In the genomic region with DNA sequence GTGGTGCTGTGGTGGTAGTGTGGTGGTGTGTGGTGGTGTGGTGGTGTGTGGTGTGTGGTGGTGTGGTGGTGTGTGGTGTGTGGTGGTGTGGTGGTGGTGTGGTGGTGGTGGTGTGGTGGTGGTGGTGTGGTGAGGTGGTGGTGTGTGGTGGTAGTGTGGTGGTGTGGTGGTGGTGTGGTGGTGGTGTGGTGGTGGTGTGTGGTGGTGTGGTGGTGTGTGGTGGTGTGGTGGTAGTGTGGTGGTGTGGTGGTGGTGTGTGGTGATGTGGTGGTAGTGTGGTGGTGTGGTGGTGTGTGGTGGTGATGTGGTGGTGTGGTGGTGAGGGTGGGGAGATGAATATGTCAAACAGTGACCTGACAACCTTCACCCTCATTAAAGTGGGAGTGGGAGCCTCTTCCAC, we compare ENCODE assay signal across 13 cellular contexts. TPM values are rescaled to one million over a fixed set of nuclear protein-coding genes. Genes with fewer than 3 reads are reported as not detected.
DNase-seq lines count a peak whose midpoint lies in the region; ATAC-seq, FAIRE-seq and TF ChIP-seq lines count a peak whose summit lies in the region.
"Had no signal": no experiment of that assay in that cellular context is flagged by ENCODE, and none has a peak within 500 bp of the region (broad histone marks: within the 10 kb centered on the region; RNA-seq: fewer than 3 reads in every experiment).

No MANE protein-coding gene starts in this region.

- no peak overlapping the region for H2AFZ ChIP-seq in mammary epithelial cell (ENCODE audit: low read depth, low read length)
- H2AFZ ChIP-seq: GM23338 had no signal

- H3K4me1 Mint-ChIP-seq in MCF 10A (ENCODE audit: insufficient read depth, unreplicated experiment), result no peaks in the 10 kb centered on the region
- H3K4me1 Mint-ChIP-seq: activated B cell treated with CpG ODN at 0.5 μM for 24 hours; GM23338; stimulated activated naive B cell treated with anti-CD40 and anti-IgM and Interleukin-4, amounts not matched to agents 10 μg/mL and 1 μg/mL and 100 μg/mL, for 72 hours had no signal

- peaks cover 18% of the 10 kb centered on the region for H3K9me3 ChIP-seq in mammary epithelial cell (replicated peaks; ENCODE audit: insufficient read depth, low read length)

- H3K79me2 ChIP-seq in mammary epithelial cell (ENCODE audit: insufficient read depth, low read length), result no peaks in the 10 kb centered on the region

- H3K27me3 ChIP-seq in mammary epithelial cell (ENCODE audit: insufficient read depth, low read length), result no peaks in the 10 kb centered on the region

- ATAC-seq in HG03280 (IDR thresholded peaks at IDR 0.05; ENCODE audit: unreplicated experiment) (no peak), HG03571 (IDR thresholded peaks at IDR 0.05; ENCODE audit: unreplicated experiment) (no peak)
- ATAC-seq: GM23338; stimulated activated naive B cell treated with anti-CD40 and anti-IgM and Interleukin-4, amounts not matched to agents 10 μg/mL and 1 μg/mL and 100 μg/mL, for 72 hours had no signal

- intact Hi-C loops in mammary epithelial cell (cut with micrococcal nuclease), result no loop called here
- intact Hi-C loops in MCF 10A (cut with micrococcal nuclease), result no loop called here

- dilution Hi-C loops in mammary epithelial cell (cut with HindIII; ENCODE audit: low sequenced_read_pairs), result no loop called here

- H3K27ac Mint-ChIP-seq in MCF 10A (ENCODE audit: low read depth, unreplicated experiment), result no peak overlapping the region
- H3K27ac Mint-ChIP-seq: activated B cell treated with CpG ODN at 0.5 μM for 24 hours; activated T-helper 2 cell treated with anti-CD3 and anti-CD28 coated beads, Interferon-gamma antibody, Interleukin-2, Interleukin-4, amounts not matched to agents 10 μg/mL and 5 μg/mL and 100 μg/mL, durations not matched to agents 14 hours and 24 hours and 36 hours; GM23338; stimulated activated naive B cell treated with anti-CD40 and anti-IgM and Interleukin-4, amounts not matched to agents 10 μg/mL and 1 μg/mL and 100 μg/mL, for 72 hours had no signal

- H3K9ac ChIP-seq in mammary epithelial cell (ENCODE audit: insufficient read depth, low read length), result no peak overlapping the region

- FAIRE-seq in urothelium cell line (lab: Jason Lieb, UNC), result peak; percentile 100
- FAIRE-seq: colon had no signal

- POLR2A ChIA-PET in MCF 10A (lab: Yijun Ruan, JAX), result interaction anchor here (0.6 kb wide), 1 partner anchor 667 kb away, joined by 3 read pairs; no protein-coding TSS in a partner anchor

- no peaks in the 10 kb centered on the region for H3K36me3 ChIP-seq in mammary epithelial cell (ENCODE audit: insufficient read depth, low read length)

- H3K4me2 ChIP-seq in mammary epithelial cell (ENCODE audit: insufficient read depth, low read depth, low read length), result no peak overlapping the region
- H3K4me2 ChIP-seq: GM23338 had no signal

- no peaks in the 10 kb centered on the region for H4K20me1 ChIP-seq in mammary epithelial cell (ENCODE audit: insufficient read depth, low read length)

- CTCF ChIA-PET in mammary epithelial cell (lab: Charles Lee; ENCODE audit: low non-redundant PET) (no interaction called here), MCF 10A (lab: Yijun Ruan, JAX) (no interaction called here)

- in situ Hi-C loops in mammary epithelial cell (cut with MboI; ENCODE audit: low sequenced_read_pairs in 2 of 2), result no loop called here

- no peaks in the 10 kb centered on the region for H3K27me3 Mint-ChIP-seq in MCF 10A (ENCODE audit: insufficient read depth, unreplicated experiment)
- H3K27me3 Mint-ChIP-seq: activated B cell treated with CpG ODN at 0.5 μM for 24 hours; stimulated activated naive B cell treated with anti-CD40 and anti-IgM and Interleukin-4, amounts not matched to agents 10 μg/mL and 1 μg/mL and 100 μg/mL, for 72 hours had no signal

- H3K4me3 ChIP-seq in mammary epithelial cell (replicated peaks in 1 of 3; ENCODE audit: insufficient read depth in 1 of 3, low read depth in 2 of 3, low read length in 3 of 3), result no peak overlapping the region
- H3K4me3 ChIP-seq in choroid plexus epithelial cell (ENCODE audit: low read depth, low read length), result no peak overlapping the region
- H3K4me3 ChIP-seq: GM23338 had no signal

- H3K9me3 Mint-ChIP-seq in MCF 10A (ENCODE audit: unreplicated experiment), result peaks cover 7% of the 10 kb centered on the region

- H3K27ac ChIP-seq in mammary epithelial cell (ENCODE audit: insufficient read depth, low read depth, low read length), result no peak overlapping the region

- no peak for TF ChIP-seq CTCF in mammary epithelial cell (conservative IDR thresholded peaks at IDR 0.05 in 1 of 2, IDR thresholded peaks at IDR 0.05 in 1 of 2; ENCODE audit: extremely low read depth in 1 of 2, insufficient read depth in 1 of 2, low read depth in 1 of 2, low read length in 2 of 2)
- no peak for TF ChIP-seq CTCF in MCF 10A (IDR thresholded peaks at IDR 0.05; ENCODE audit: unreplicated experiment)
- no peak for TF ChIP-seq CTCF in choroid plexus epithelial cell (conservative IDR thresholded peaks at IDR 0.05; ENCODE audit: low read depth, low read length)

- H3K36me3 Mint-ChIP-seq in MCF 10A (ENCODE audit: insufficient read depth, unreplicated experiment), result peaks cover 4% of the 10 kb centered on the region
- H3K36me3 Mint-ChIP-seq: stimulated activated naive B cell treated with anti-CD40 and anti-IgM and Interleukin-4, amounts not matched to agents 10 μg/mL and 1 μg/mL and 100 μg/mL, for 72 hours had no signal

- no TSS peak for BruUV-seq in mammary epithelial cell (replicated peaks; lab: Mats Ljungman, UMichigan)
- BruUV-seq in MCF 10A (replicated peaks; lab: Mats Ljungman, UMichigan), result no TSS peak

- no peak overlapping the region for H3K4me3 Mint-ChIP-seq in MCF 10A (ENCODE audit: unreplicated experiment)
- H3K4me3 Mint-ChIP-seq: activated B cell treated with CpG ODN at 0.5 μM for 24 hours; GM23338; stimulated activated naive B cell treated with anti-CD40 and anti-IgM and Interleukin-4, amounts not matched to agents 10 μg/mL and 1 μg/mL and 100 μg/mL, for 72 hours had no signal

- no peaks in the 10 kb centered on the region for H3K4me1 ChIP-seq in mammary epithelial cell (ENCODE audit: insufficient read depth, low read length)

- DNase-seq in mammary epithelial cell (peak; percentile 0), MCF 10A (ENCODE audit: unreplicated experiment) (no peak), choroid plexus epithelial cell (ENCODE audit: low read depth) (peak; percentile 5), islet precursor cell (peak; percentile 65), urothelium cell line (ENCODE audit: low spot score) (peak; percentile 46), dedifferentiated amniotic fluid mesenchymal stem cell (ENCODE audit: extremely low spot score) (no peak)
- DNase-seq: activated B cell treated with CpG ODN at 0.5 μM for 24 hours; stimulated activated naive B cell treated with anti-CD40 and anti-IgM and Interleukin-4, amounts not matched to agents 10 μg/mL and 1 μg/mL and 100 μg/mL, for 72 hours had no signal

RNA-seq across cellular contexts. Expression of gene DLGAP1, which starts 55.6 kb away (rescaled TPM):
- total RNA-seq in mammary epithelial cell (1 to 10 TPM in 1 of 2 donors, not detected in 1; 1.7 TPM), MCF 10A (2022) (not detected in 2 replicates)
- not detected for polyA plus RNA-seq in mammary epithelial cell
- polyA minus RNA-seq in mammary epithelial cell, result not detected
- total RNA-seq: activated T-helper 2 cell treated with anti-CD3 and anti-CD28 coated beads, Interferon-gamma antibody, Interleukin-2, Interleukin-4, amounts not matched to agents 10 μg/mL and 5 μg/mL and 100 μg/mL, durations not matched to agents 14 hours and 24 hours and 36 hours had no signal

Comparison
In these comparisons a context has a peak if more than half of its experiments do, and no peak if none do; other contexts are left out.
1. DNase-seq: peak in mammary epithelial cell (single experiment), choroid plexus epithelial cell (single experiment), islet precursor cell (single experiment) and urothelium cell line (single experiment); none in MCF 10A (single experiment) and dedifferentiated amniotic fluid mesenchymal stem cell (single experiment).